ENCODE assay signal across 30 cellular contexts in the genomic region with DNA sequence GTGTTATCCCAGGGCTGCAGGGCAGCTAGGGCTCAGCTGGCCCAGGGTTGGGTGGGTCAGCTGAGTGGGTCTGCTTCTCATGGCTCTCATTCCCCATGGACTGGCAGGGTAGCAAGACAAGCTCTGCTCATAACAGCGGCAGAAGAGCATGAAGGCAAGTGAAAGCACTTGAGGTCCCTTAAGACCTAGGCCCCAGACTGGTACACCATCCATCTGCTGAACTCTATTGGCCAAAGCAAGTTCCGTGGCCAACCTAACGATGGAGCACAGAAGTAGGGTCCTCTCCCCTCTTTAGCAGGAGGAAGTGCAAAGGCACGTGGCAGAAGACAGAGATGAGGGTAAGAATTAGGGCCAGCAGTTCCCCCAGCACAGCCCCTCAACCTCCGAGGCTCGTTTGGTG.
"Had no signal": no experiment of that assay in that cellular context is flagged by ENCODE, and none has a peak within 500 bp of the region (broad histone marks: within the 10 kb centered on the region; RNA-seq: fewer than 3 reads in every experiment).

No MANE protein-coding gene starts in this region.

- H3K27me3 ChIP-seq: SJCRH30 had no signal

- H3K4me1 ChIP-seq: SJCRH30 had no signal

- H3K27ac ChIP-seq: KMS-11, SJCRH30, SK-N-MC had no signal

- H3K4me3 ChIP-seq: SJCRH30, SK-N-MC had no signal

- H3K36me3 ChIP-seq: SJCRH30 had no signal

- H3K4me1 Mint-ChIP-seq: activated CD4-positive, alpha-beta T cell treated with anti-CD3 and anti-CD28 coated beads, Interleukin-2, amount 10 ng/mL, durations not matched to agents 24 days and 14 days; activated naive CD4-positive, alpha-beta T cell treated with anti-CD3 and anti-CD28 coated beads, Interleukin-2, amount 10 ng/mL, durations not matched to agents 7 days and 5 days; activated naive CD8-positive, alpha-beta T cell treated with anti-CD3 and anti-CD28 coated beads, Interleukin-2, amount 50 U/mL, for 24 hours; central memory CD8-positive, alpha-beta T cell had no signal

- H3K9me3 ChIP-seq: SJCRH30 had no signal

- DNase-seq: activated CD4-positive, alpha-beta T cell treated with anti-CD3 and anti-CD28 coated beads, Interleukin-2, amount 10 ng/mL, durations not matched to agents 24 days and 14 days; activated CD4-positive, alpha-beta T cell treated with anti-CD3 and anti-CD28 coated beads, Interleukin-2, amount 50 U/mL, for 48 hours; activated CD8-positive, alpha-beta memory T cell treated with anti-CD3 and anti-CD28 coated beads, Interleukin-2, amount 50 U/mL, for 4 hours; activated gamma-delta T cell treated with Interleukin-2 at 50 U/mL for 16 hours; activated naive CD4-positive, alpha-beta T cell treated with anti-CD3 and anti-CD28 coated beads, Interleukin-2, amount 10 ng/mL, durations not matched to agents 7 days and 5 days; activated naive CD8-positive, alpha-beta T cell treated with anti-CD3 and anti-CD28 coated beads, Interleukin-2, amount 50 U/mL, for 24 hours; activated T-cell treated with anti-CD3 and anti-CD28 coated beads for 4 hours; activated T-cell treated with anti-CD3 and anti-CD28 coated beads, Interleukin-2, amount 50 U/mL, for 4 hours; anterior cingulate cortex; NCI-H1092 treated with DMSO at 0.1 percent for 48 hours; NCI-H1417; NCI-H146; NCI-H187; NCI-H2029 treated with DMSO at 0.1 percent for 48 hours; NCI-H2171 treated with DMSO at 0.1 percent for 48 hours; NCI-H2227 treated with DMSO at 0.1 percent for 48 hours; NCI-H446 treated with DMSO at 0.1 percent for 48 hours; NCI-H524; NCI-H69; NCI-H82; SHP77; SJCRH30 had no signal

- H3K4me3 Mint-ChIP-seq: activated CD4-positive, alpha-beta T cell treated with anti-CD3 and anti-CD28 coated beads, Interleukin-2, amount 10 ng/mL, durations not matched to agents 24 days and 14 days; activated naive CD4-positive, alpha-beta T cell treated with anti-CD3 and anti-CD28 coated beads, Interleukin-2, amount 10 ng/mL, durations not matched to agents 7 days and 5 days; activated naive CD8-positive, alpha-beta T cell; activated naive CD8-positive, alpha-beta T cell treated with anti-CD3 and anti-CD28 coated beads, Interleukin-2, amount 50 U/mL, for 24 hours; activated T-cell treated with anti-CD3 and anti-CD28 coated beads, Interleukin-2, amount 50 U/mL, for 4 hours; activated T-helper 1 cell treated with anti-CD3 and anti-CD28 coated beads, Interleukin-12 subunit alpha, Interleukin-12 subunit beta, Interleukin-2, Interleukin-4 antibody, amounts not matched to agents 30 ng/mL and 10 ng/mL and 1 ng/mL, durations not matched to agents 14 hours and 24 hours and 36 hours; brain; central memory CD8-positive, alpha-beta T cell; T-helper 2 cell treated with Interferon-gamma antibody and Interleukin-4, amounts not matched to agents 5 μg/mL and 100 μg/mL, for 36 hours had no signal

- H3K36me3 Mint-ChIP-seq: activated naive CD4-positive, alpha-beta T cell treated with anti-CD3 and anti-CD28 coated beads, Interleukin-2, amount 10 ng/mL, durations not matched to agents 7 days and 5 days; brain had no signal

- H3K27ac Mint-ChIP-seq: activated CD4-positive, alpha-beta T cell treated with anti-CD3 and anti-CD28 coated beads, Interleukin-2, amount 10 ng/mL, durations not matched to agents 24 days and 14 days; activated naive CD4-positive, alpha-beta T cell treated with anti-CD3 and anti-CD28 coated beads, Interleukin-2, amount 10 ng/mL, durations not matched to agents 7 days and 5 days; activated naive CD8-positive, alpha-beta T cell; activated naive CD8-positive, alpha-beta T cell treated with anti-CD3 and anti-CD28 coated beads, Interleukin-2, amount 50 U/mL, for 24 hours; activated T-helper 1 cell treated with anti-CD3 and anti-CD28 coated beads, Interleukin-12 subunit alpha, Interleukin-12 subunit beta, Interleukin-2, Interleukin-4 antibody, amounts not matched to agents 30 ng/mL and 10 ng/mL and 1 ng/mL, durations not matched to agents 14 hours and 24 hours and 36 hours; brain; T-helper 2 cell treated with Interferon-gamma antibody and Interleukin-4, amounts not matched to agents 5 μg/mL and 100 μg/mL, for 36 hours had no signal

- H3K9me3 Mint-ChIP-seq: activated CD4-positive, alpha-beta T cell treated with anti-CD3 and anti-CD28 coated beads, Interleukin-2, amount 10 ng/mL, durations not matched to agents 24 days and 14 days; activated naive CD4-positive, alpha-beta T cell treated with anti-CD3 and anti-CD28 coated beads, Interleukin-2, amount 10 ng/mL, durations not matched to agents 7 days and 5 days; activated naive CD8-positive, alpha-beta T cell treated with anti-CD3 and anti-CD28 coated beads, Interleukin-2, amount 50 U/mL, for 24 hours; activated T-cell treated with anti-CD3 and anti-CD28 coated beads, Interleukin-2, amount 50 U/mL, for 4 hours; activated T-helper 1 cell treated with anti-CD3 and anti-CD28 coated beads, Interleukin-12 subunit alpha, Interleukin-12 subunit beta, Interleukin-2, Interleukin-4 antibody, amounts not matched to agents 30 ng/mL and 10 ng/mL and 1 ng/mL, durations not matched to agents 14 hours and 24 hours and 36 hours; central memory CD8-positive, alpha-beta T cell; T-helper 2 cell treated with Interferon-gamma antibody and Interleukin-4, amounts not matched to agents 5 μg/mL and 100 μg/mL, for 36 hours had no signal

- H3K9ac ChIP-seq: KMS-11 had no signal

- ATAC-seq: activated naive CD8-positive, alpha-beta T cell treated with anti-CD3 and anti-CD28 coated beads, Interleukin-2, amount 50 U/mL, for 24 hours; activated T-cell treated with anti-CD3 and anti-CD28 coated beads, Interleukin-2, amount 50 U/mL, for 4 hours; Panc1 had no signal

- H3K4me2 ChIP-seq: KMS-11 had no signal
